1 cellular context compared by ENCODE assay signal in the genomic region with DNA sequence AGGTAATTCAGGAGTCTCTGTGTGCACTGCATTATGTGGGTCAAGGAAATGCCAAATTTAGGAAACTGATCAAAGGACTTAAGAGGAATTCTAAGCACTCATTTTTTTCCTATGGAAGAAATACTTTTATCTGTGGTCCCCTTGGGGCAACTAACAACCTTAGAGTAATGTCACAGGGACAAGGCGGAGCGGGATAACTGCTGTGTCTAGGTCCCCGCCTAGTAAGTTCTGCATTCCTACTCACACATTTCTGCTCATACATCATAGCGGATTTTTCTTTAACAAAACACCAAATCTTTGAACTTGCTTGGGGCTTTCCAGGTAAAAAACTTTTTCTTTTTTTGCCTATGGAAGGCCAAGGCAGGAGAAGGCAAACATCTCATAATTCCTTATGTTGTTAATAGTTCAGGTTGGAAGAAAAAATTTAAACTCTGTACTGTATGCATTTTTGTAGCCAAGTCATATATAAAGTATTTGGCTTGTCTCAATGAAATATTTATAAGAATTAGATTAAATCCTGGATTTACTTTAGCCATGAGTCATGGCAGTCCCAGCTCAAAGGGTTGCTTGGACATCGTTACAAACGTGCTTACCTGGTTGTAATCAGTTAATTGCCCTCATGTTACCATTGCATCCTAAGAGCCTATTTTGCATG.
TF ChIP-seq lines count a peak whose summit lies in the region.

No MANE protein-coding gene starts in this region.

TF ChIP-seq in SK-N-SH, 30 proteins besides CTCF, POLR2A, EP300 and RAD21 (continued from another document):
- TF ChIP-seq, protein P1, sequence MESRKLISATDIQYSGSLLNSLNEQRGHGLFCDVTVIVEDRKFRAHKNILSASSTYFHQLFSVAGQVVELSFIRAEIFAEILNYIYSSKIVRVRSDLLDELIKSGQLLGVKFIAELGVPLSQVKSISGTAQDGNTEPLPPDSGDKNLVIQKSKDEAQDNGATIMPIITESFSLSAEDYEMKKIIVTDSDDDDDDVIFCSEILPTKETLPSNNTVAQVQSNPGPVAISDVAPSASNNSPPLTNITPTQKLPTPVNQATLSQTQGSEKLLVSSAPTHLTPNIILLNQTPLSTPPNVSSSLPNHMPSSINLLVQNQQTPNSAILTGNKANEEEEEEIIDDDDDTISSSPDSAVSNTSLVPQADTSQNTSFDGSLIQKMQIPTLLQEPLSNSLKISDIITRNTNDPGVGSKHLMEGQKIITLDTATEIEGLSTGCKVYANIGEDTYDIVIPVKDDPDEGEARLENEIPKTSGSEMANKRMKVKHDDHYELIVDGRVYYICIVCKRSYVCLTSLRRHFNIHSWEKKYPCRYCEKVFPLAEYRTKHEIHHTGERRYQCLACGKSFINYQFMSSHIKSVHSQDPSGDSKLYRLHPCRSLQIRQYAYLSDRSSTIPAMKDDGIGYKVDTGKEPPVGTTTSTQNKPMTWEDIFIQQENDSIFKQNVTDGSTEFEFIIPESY (IDR thresholded peaks at IDR 0.05; ENCODE audit: borderline replicate concordance, low read depth): no peak
- peak; percentile 38; the same call in 1 of the 2 replicates for TF ChIP-seq TCF12 (IDR thresholded peaks at IDR 0.05)
- no peak for TF ChIP-seq TAF1 (IDR thresholded peaks at IDR 0.05; ENCODE audit: borderline replicate concordance, low read depth, low read length)
- TF ChIP-seq, protein P2, sequence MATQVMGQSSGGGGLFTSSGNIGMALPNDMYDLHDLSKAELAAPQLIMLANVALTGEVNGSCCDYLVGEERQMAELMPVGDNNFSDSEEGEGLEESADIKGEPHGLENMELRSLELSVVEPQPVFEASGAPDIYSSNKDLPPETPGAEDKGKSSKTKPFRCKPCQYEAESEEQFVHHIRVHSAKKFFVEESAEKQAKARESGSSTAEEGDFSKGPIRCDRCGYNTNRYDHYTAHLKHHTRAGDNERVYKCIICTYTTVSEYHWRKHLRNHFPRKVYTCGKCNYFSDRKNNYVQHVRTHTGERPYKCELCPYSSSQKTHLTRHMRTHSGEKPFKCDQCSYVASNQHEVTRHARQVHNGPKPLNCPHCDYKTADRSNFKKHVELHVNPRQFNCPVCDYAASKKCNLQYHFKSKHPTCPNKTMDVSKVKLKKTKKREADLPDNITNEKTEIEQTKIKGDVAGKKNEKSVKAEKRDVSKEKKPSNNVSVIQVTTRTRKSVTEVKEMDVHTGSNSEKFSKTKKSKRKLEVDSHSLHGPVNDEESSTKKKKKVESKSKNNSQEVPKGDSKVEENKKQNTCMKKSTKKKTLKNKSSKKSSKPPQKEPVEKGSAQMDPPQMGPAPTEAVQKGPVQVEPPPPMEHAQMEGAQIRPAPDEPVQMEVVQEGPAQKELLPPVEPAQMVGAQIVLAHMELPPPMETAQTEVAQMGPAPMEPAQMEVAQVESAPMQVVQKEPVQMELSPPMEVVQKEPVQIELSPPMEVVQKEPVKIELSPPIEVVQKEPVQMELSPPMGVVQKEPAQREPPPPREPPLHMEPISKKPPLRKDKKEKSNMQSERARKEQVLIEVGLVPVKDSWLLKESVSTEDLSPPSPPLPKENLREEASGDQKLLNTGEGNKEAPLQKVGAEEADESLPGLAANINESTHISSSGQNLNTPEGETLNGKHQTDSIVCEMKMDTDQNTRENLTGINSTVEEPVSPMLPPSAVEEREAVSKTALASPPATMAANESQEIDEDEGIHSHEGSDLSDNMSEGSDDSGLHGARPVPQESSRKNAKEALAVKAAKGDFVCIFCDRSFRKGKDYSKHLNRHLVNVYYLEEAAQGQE (IDR thresholded peaks at IDR 0.05; ENCODE audit: low read depth, low read length): no peak
- TF ChIP-seq MXI1 (IDR thresholded peaks at IDR 0.05; ENCODE audit: low read depth, low read length): no peak
- peak; percentile 76 for TF ChIP-seq JUND (IDR thresholded peaks at IDR 0.05)
- no peak for TF ChIP-seq GATA2 (CRISPR knock-in tag; IDR thresholded peaks at IDR 0.05)
- TF ChIP-seq SMC3 (IDR thresholded peaks at IDR 0.05; ENCODE audit: low read depth, low read length): no peak
